ENCODE assay signal across 21 cellular contexts in genomic region chr15:75197062-75197630, GRCh38. TPM values are rescaled to one million over a fixed set of nuclear protein-coding genes. Genes with fewer than 3 reads are reported as not detected.
A peak's percentile ranks its signal among the peaks of the same experiment; 100 is the strongest.
DNase-seq lines count a peak whose midpoint lies in the region; ATAC-seq, FAIRE-seq and TF ChIP-seq lines count a peak whose summit lies in the region.
"Had no signal": no experiment of that assay in that cellular context is flagged by ENCODE, and none has a peak within 500 bp of the region (broad histone marks: within the 10 kb centered on the region; RNA-seq: fewer than 3 reads in every experiment).

No MANE protein-coding gene starts in this region.

- CTCF ChIA-PET in H1 (lab: Charles Lee; ENCODE audit: partially characterized antibody), result interaction anchor here (0.7 to 8.3 kb wide), 8 partner anchors 9 to 168 kb away, joined by 3 to 90 read pairs (median 6); no protein-coding TSS in a partner anchor

- H4K8ac ChIP-seq in H1 (ENCODE audit: extremely low read depth, insufficient read depth, low read length), result no peak overlapping the region

- H3K27ac ChIP-seq in right cardiac atrium (ENCODE audit: low read length), result no peak overlapping the region
- peak overlapping the region; percentile 55 for H3K27ac ChIP-seq in WERI-Rb-1
- no peak overlapping the region for H3K27ac ChIP-seq in H1 (ENCODE audit: low read depth, low read length)
- H3K27ac ChIP-seq in small intestine (ENCODE audit: low read depth in 1 of 2, low read length in 1 of 2), result peak overlapping the region in 1 of 2 donors; percentile 28
- H3K27ac ChIP-seq in esophagus squamous epithelium, result no peak overlapping the region

- H3K4me3 ChIP-seq in right cardiac atrium (ENCODE audit: low read length), result no peak overlapping the region
- no peak overlapping the region for H3K4me3 ChIP-seq in WERI-Rb-1 (ENCODE audit: low read depth, low read length)
- no peak overlapping the region for H3K4me3 ChIP-seq in H1 (ENCODE audit: extremely low read depth in 1 of 4, insufficient read depth in 2 of 4, low read depth in 3 of 4, low read length in 4 of 4)
- H3K4me3 ChIP-seq in small intestine (ENCODE audit: low read depth in 1 of 2, low read length in 2 of 2), result no peak overlapping the region
- no peak overlapping the region for H3K4me3 ChIP-seq in esophagus squamous epithelium

- H4K5ac ChIP-seq in H1 (ENCODE audit: insufficient read length, low read depth, low read length), result no peak overlapping the region

- H4K20me1 ChIP-seq in H1 (replicated peaks in 1 of 2; ENCODE audit: control insufficient read depth in 1 of 2, insufficient read depth in 2 of 2, low read length in 2 of 2), result no peaks in the 10 kb centered on the region

- H2AK5ac ChIP-seq in H1 (ENCODE audit: low read depth, low read length), result no peak overlapping the region; the same call in 1 of the 2 replicates

- H3K23ac ChIP-seq in H1 (ENCODE audit: insufficient read length), result no peak overlapping the region

- peak in 2 of 3 donors; percentile 56 to 73 for DNase-seq in right cardiac atrium
- no peak for DNase-seq in cardiac septum (ENCODE audit: low spot score)
- DNase-seq in WERI-Rb-1, result peak; percentile 71
- no peak for DNase-seq in H1 (ENCODE audit: low read depth in 1 of 2, low spot score in 2 of 2)
- DNase-seq in small intestine, result peak; percentile 68
- no peak for DNase-seq in NCI-H510A (lab: John Stamatoyannopoulos, UW)
- no peak for DNase-seq in stimulated activated CD4-positive, alpha-beta T cell treated with anti-CD3 and anti-CD28 coated beads, Interleukin-4, amount 100 ng/mL, for 4 hours
- DNase-seq in esophagus squamous epithelium (lab: John Stamatoyannopoulos, UW), result no peak
- DNase-seq: AML-193; CD4-positive, CD25-positive, alpha-beta regulatory T cell; DMS79; KG1; NCI-H146; NCI-H2107; NCI-H2227 treated with DMSO at 0.1 percent for 48 hours; NCI-H526; NK-92 treated with Interleukin-12 subunit alpha and Interleukin-12 subunit beta, amount 100 ng/mL, for 24 hours; SHP77 had no signal

- TF ChIP-seq POLR2A in H1 (IDR thresholded peaks at IDR 0.05; ENCODE audit: control extremely low read depth in 1 of 2, low read depth in 2 of 2, low read length in 2 of 2) (no peak), esophagus squamous epithelium (IDR thresholded peaks at IDR 0.05) (no peak)

- FAIRE-seq in H1 (lab: Jason Lieb, UNC) (no peak), small intestine (lab: Jason Lieb, UNC) (no peak)
- FAIRE-seq: G401.6 had no signal

- TF ChIP-seq EP300 in H1 (IDR thresholded peaks at IDR 0.05; ENCODE audit: borderline replicate concordance in 1 of 2, low read depth in 2 of 2, low read length in 2 of 2), result no peak

- no peak overlapping the region for H3K4me2 ChIP-seq in H1 (ENCODE audit: insufficient read depth in 1 of 2, low read depth in 2 of 2, low read length in 2 of 2)

- peak overlapping the region; percentile 75; the same call in 1 of the 2 replicates for H2BK12ac ChIP-seq in H1 (ENCODE audit: low read depth, low read length)

- H3K79me1 ChIP-seq in H1 (ENCODE audit: low read depth, low read length), result no peaks in the 10 kb centered on the region

- no peak overlapping the region for H3K18ac ChIP-seq in H1 (ENCODE audit: extremely low read depth, low read length)

- intact Hi-C loops in right cardiac atrium (cut with DNase I), result loop anchor here in 1 of 4 donors (10.0 kb wide), 1 partner anchor 82 kb away; no protein-coding TSS in a partner anchor
- intact Hi-C loops in cardiac septum (cut with DNase I), result no loop called here
- intact Hi-C loops in esophagus squamous epithelium (cut with DNase I), result no loop called here

- TF ChIP-seq CTCF in WERI-Rb-1 (IDR thresholded peaks at IDR 0.05; ENCODE audit: low read depth, low read length) (no peak), H1 (IDR thresholded peaks at IDR 0.05; ENCODE audit: control extremely low read depth in 1 of 3, insufficient read depth in 1 of 3, low read depth in 1 of 3, low read length in 3 of 3) (no peak), esophagus squamous epithelium (IDR thresholded peaks at IDR 0.05) (no peak)

- no peak overlapping the region for H2AFZ ChIP-seq in H1 (ENCODE audit: low read length)

- peak overlapping the region; percentile 53; the same call in 1 of the 2 replicates for H2BK15ac ChIP-seq in H1 (ENCODE audit: low read length)

- no peak for TF ChIP-seq RAD21 in H1 (IDR thresholded peaks at IDR 0.05 in 1 of 2, conservative IDR thresholded peaks at IDR 0.05 in 1 of 2; ENCODE audit: low read depth in 2 of 2, low read length in 2 of 2)

- no peak overlapping the region for H4K91ac ChIP-seq in H1 (replicated peaks; ENCODE audit: insufficient read length, low read length)

- no peak for ATAC-seq in right cardiac atrium
- ATAC-seq: HCT116, SK-N-SH treated with all-trans-retinoic acid at 6 μM for 48 hours had no signal

- H3K56ac ChIP-seq in H1 (replicated peaks; ENCODE audit: insufficient read length, low read depth, low read length), result no peak overlapping the region

- no peak overlapping the region for H3K4ac ChIP-seq in H1 (replicated peaks; ENCODE audit: insufficient read length, low read depth, low read length)

- H3K36me3 ChIP-seq in WERI-Rb-1, result no peaks in the 10 kb centered on the region
- no peaks in the 10 kb centered on the region for H3K36me3 ChIP-seq in H1 (ENCODE audit: control insufficient read depth in 2 of 4, insufficient read depth in 4 of 4, low read length in 3 of 4)
- no peaks in the 10 kb centered on the region for H3K36me3 ChIP-seq in small intestine (ENCODE audit: control insufficient read depth in 2 of 2, insufficient read depth in 2 of 2, low read length in 2 of 2)
- H3K36me3 ChIP-seq in esophagus squamous epithelium, result no peaks in the 10 kb centered on the region

- 41% methylated on average over 4 of the region's 4 CpGs for WGBS in right cardiac atrium
- WGBS in H1 (ENCODE audit: extremely low coverage in 1 of 2, insufficient coverage in 1 of 2, insufficient read length in 1 of 2, insufficient replicate concordance in 2 of 2, low coverage in 1 of 2, low lambda C conversion rate in 2 of 2, missing lambda C conversion rate in 1 of 2), 2 experiments, result 87% methylated on average over 4 of the region's 4 CpGs; no CpG with 5 or more reads in 1 of the 2 experiments
- WGBS in small intestine, 3 donors, result 22 to 65% (median 41%) methylated on average over 4 of the region's 4 CpGs
- WGBS in esophagus squamous epithelium, 2 donors, result 72 to 73% methylated on average over 3 of the region's 4 CpGs

- no peak overlapping the region for H3K14ac ChIP-seq in H1 (ENCODE audit: insufficient read length)

- H3K9ac ChIP-seq in H1 (replicated peaks in 1 of 4; ENCODE audit: extremely low read depth in 1 of 4, low read depth in 3 of 4, low read length in 3 of 4), result no peak overlapping the region

- no peaks in the 10 kb centered on the region for H3K9me3 ChIP-seq in right cardiac atrium (ENCODE audit: control insufficient read depth, low read length)
- H3K9me3 ChIP-seq in WERI-Rb-1 (ENCODE audit: severe bottlenecking), result no peaks in the 10 kb centered on the region
- no peaks in the 10 kb centered on the region for H3K9me3 ChIP-seq in H1 (ENCODE audit: insufficient read depth in 2 of 2, low read depth in 1 of 2, low read length in 1 of 2)
- H3K9me3 ChIP-seq in small intestine (ENCODE audit: control insufficient read depth, low read depth), result no peaks in the 10 kb centered on the region
- no peaks in the 10 kb centered on the region for H3K9me3 ChIP-seq in esophagus squamous epithelium

- no peak overlapping the region for H2BK5ac ChIP-seq in H1 (ENCODE audit: low read depth, low read length)

- POLR2A ChIA-PET in H1 (lab: Charles Lee; ENCODE audit: partially characterized antibody), result interaction anchor here (0.6 to 1.9 kb wide), 3 partner anchors 11 to 154 kb away, joined by 3 to 5 read pairs (median 4); no protein-coding TSS in a partner anchor

- H3K4me1 ChIP-seq in right cardiac atrium (ENCODE audit: control insufficient read depth, insufficient read depth, low read length) (peaks cover 2% of the 10 kb centered on the region), H1 (replicated peaks in 1 of 4; ENCODE audit: control insufficient read depth in 3 of 4, insufficient read depth in 4 of 4, low read length in 3 of 4) (peaks cover 3 to 43% (median 27%) of the 10 kb centered on the region in 4 experiments), small intestine (ENCODE audit: control insufficient read depth in 2 of 2, insufficient read depth in 1 of 2, low read depth in 1 of 2, low read length in 1 of 2) (peaks cover 2 to 14% of the 10 kb centered on the region in 2 donors), esophagus squamous epithelium (peaks cover 20 to 41% (median 25%) of the 10 kb centered on the region in 3 donors)

- H3K27me3 ChIP-seq in right cardiac atrium (ENCODE audit: control insufficient read depth, insufficient read depth) (no peaks in the 10 kb centered on the region), WERI-Rb-1 (ENCODE audit: insufficient read depth, low read depth, severe bottlenecking) (no peaks in the 10 kb centered on the region), H1 (replicated peaks in 1 of 4; ENCODE audit: control insufficient read depth in 3 of 4, extremely low read depth in 1 of 4, insufficient read depth in 3 of 4, low read length in 3 of 4) (no peaks in the 10 kb centered on the region), small intestine (ENCODE audit: control insufficient read depth in 2 of 2, insufficient read depth in 2 of 2, low read length in 2 of 2) (no peaks in the 10 kb centered on the region), esophagus squamous epithelium (no peaks in the 10 kb centered on the region)

- 0 out of 2 replicates have a peak overlapping the region, but pooled peaks have one; percentile 48 for H2BK20ac ChIP-seq in H1 (ENCODE audit: low read length)

- H2BK120ac ChIP-seq in H1 (replicated peaks; ENCODE audit: low read depth, low read length), result no peak overlapping the region

- H3K79me2 ChIP-seq in H1 (ENCODE audit: control insufficient read depth in 1 of 2, insufficient read depth in 2 of 2, low read length in 2 of 2), result peaks cover 0 to under 1% of the 10 kb centered on the region in 2 experiments; a peak in 1 of 4 replicates

- H3K23me2 ChIP-seq in H1 (ENCODE audit: low read depth, low read length), result peaks cover 12% of the 10 kb centered on the region; the same call in 1 of the 2 replicates

TF ChIP-seq in H1, 55 proteins besides CTCF, POLR2A, EP300 and RAD21 (continues in another document):
- no peak for TF ChIP-seq MAFK (IDR thresholded peaks at IDR 0.05; ENCODE audit: low read depth, low read length)

RNA-seq across cellular contexts. Expression of gene C15orf39, which starts 4.5 kb away (rescaled TPM):
- 10 to 100 TPM in 2 of 4 donors, 1 to 10 TPM in 2; 7.4 to 12.7 (median 9.1) TPM for total RNA-seq in right cardiac atrium
- 5.3 TPM for polyA plus RNA-seq in right cardiac atrium
- 12.9 TPM for total RNA-seq in cardiac septum
- total RNA-seq in H1 (2021; fragmentation: NEBNext Ultra II Directional; extraction: Animal tissue kit (Norgen Biotek cat#: 25700)), result 35.6 and 38.5 TPM in 2 replicates
- polyA plus RNA-seq in H1 (2011; rRNA removed), result 13.8 and 18.9 TPM in 2 replicates
- 5.7 TPM for polyA plus RNA-seq in H1 (2011; cell fraction: cytosol; rRNA removed)
- 15.1 TPM for polyA plus RNA-seq in H1 (2011; cell fraction: nucleus; rRNA removed)
- polyA plus RNA-seq in H1 (2012, experiment 1 of 2), result 17.6 to 27.7 TPM (median 24.3 TPM) in 4 replicates
- 24.9 TPM for polyA plus RNA-seq in H1 (2012, experiment 2 of 2)
- polyA plus RNA-seq in H1 (2013, experiment 1 of 2), result 23.9 TPM
- 24.3 TPM for polyA plus RNA-seq in H1 (2013, experiment 2 of 2)
- polyA minus RNA-seq in H1 (2011; rRNA and poly(A)+ RNA removed), result 14.5 and 15.8 TPM in 2 replicates
- 23.3 TPM for polyA minus RNA-seq in H1 (2011; cell fraction: cytosol; rRNA and poly(A)+ RNA removed)
- polyA minus RNA-seq in H1 (2011; cell fraction: nucleus; rRNA and poly(A)+ RNA removed), result 21.6 TPM
- 10 to 100 TPM in 1 of 3 donors, 1 to 10 TPM in 2; 6.5 to 16.9 (median 6.9) TPM for polyA plus RNA-seq in small intestine
- 10 to 100 TPM; 12.3 to 33.3 (median 21.5) TPM for total RNA-seq in esophagus squamous epithelium

Comparison
In these comparisons a context has a peak if more than half of its experiments do, and no peak if none do; other contexts are left out.
1. DNase-seq: peak in right cardiac atrium (2 of 3), WERI-Rb-1 (single experiment) and small intestine (single experiment); none in cardiac septum (single experiment), H1 (0 of 2), NCI-H510A (single experiment), stimulated activated CD4-positive, alpha-beta T cell treated with anti-CD3 and anti-CD28 coated beads, Interleukin-4, amount 100 ng/mL, for 4 hours (0 of 2) and esophagus squamous epithelium (single experiment).